ENCODE assay signal across 8 cellular contexts in the genomic region with DNA sequence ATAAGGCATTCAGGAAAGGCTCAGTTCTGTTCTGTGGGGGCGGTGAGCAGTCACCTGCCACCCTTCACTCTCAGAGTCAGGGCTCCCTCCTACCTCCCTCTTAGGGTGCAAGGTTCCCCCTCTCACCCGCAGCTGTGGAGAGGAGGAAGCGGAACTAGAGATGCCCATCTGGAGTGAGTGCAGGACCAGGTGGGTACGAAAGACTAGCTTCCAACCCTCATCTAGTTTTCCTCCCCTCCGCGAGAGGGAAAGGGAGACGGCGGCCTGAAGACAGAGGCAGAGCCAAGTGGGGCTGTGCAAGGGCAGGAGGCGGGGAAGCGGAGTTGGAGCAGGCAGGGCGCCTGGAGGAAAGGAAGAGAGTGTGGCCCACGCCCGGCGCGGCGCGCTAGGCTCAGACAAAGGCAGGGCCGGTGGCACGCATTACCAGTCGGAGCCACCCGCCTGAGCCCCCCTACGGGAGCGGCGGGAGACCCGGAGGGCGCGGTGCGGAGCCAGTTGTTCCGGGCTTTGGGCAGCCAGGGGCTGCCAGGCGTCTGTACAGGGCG. TPM values are rescaled to one million over a fixed set of nuclear protein-coding genes. Genes with fewer than 3 reads are reported as not detected.
DNase-seq lines count a peak whose midpoint lies in the region; ATAC-seq and TF ChIP-seq lines count a peak whose summit lies in the region.

No MANE protein-coding gene starts in this region.

- peaks cover 0 to 35% of the 10 kb centered on the region in 2 donors for H3K4me1 ChIP-seq in muscle layer of duodenum (ENCODE audit: control insufficient read depth in 1 of 2, insufficient read depth in 2 of 2, low read length in 2 of 2)

- H3K4me3 ChIP-seq in muscle layer of duodenum (ENCODE audit: low read depth in 1 of 2, low read length in 2 of 2), result peak overlapping the region; percentile 12 to 78

- peaks cover 0 to 10% of the 10 kb centered on the region in 2 donors for H3K36me3 ChIP-seq in muscle layer of duodenum (ENCODE audit: control insufficient read depth in 1 of 2, insufficient read depth in 2 of 2, low read length in 2 of 2)

- H3K4me3 Mint-ChIP-seq in CD14-positive monocyte (peak overlapping the region; percentile 85 to 93), chondrocyte (ENCODE audit: unreplicated experiment) (peak overlapping the region; percentile 61)

- H3K27ac Mint-ChIP-seq in CD14-positive monocyte (peak overlapping the region; percentile 37 to 88 (median 80)), chondrocyte (ENCODE audit: unreplicated experiment) (peak overlapping the region; percentile 12)

- H3K36me3 Mint-ChIP-seq in CD14-positive monocyte (peaks cover 0 to 7% of the 10 kb centered on the region in 2 donors), chondrocyte (ENCODE audit: low read depth) (peaks cover 4% of the 10 kb centered on the region)

- no peak for DNase-seq in CD14-positive monocyte (ENCODE audit: low spot score)
- peak; percentile 43 for DNase-seq in M059J (ENCODE audit: low read depth)
- no peak for DNase-seq in chondrocyte (ENCODE audit: low spot score)
- DNase-seq in OCI-M2 (lab: John Stamatoyannopoulos, UW; ENCODE audit: unreplicated experiment), result no peak
- DNase-seq in amniotic stem cell (lab: John Stamatoyannopoulos, UW), result no peak
- no peak for DNase-seq in stimulated activated CD4-positive, alpha-beta T cell treated with anti-CD3 and anti-CD28 coated beads, Interleukin-4, amount 100 ng/mL, for 4 hours

- TF ChIP-seq CTCF in CD14-positive monocyte (IDR thresholded peaks at IDR 0.05), result no peak
- no peak for TF ChIP-seq CTCF in chondrocyte (IDR thresholded peaks at IDR 0.05)

- no peak overlapping the region for H3K27ac ChIP-seq in muscle layer of duodenum (ENCODE audit: low read length)

- peak; percentile 4 for ATAC-seq in GM19395 (IDR thresholded peaks at IDR 0.05; ENCODE audit: unreplicated experiment)

- H3K9me3 ChIP-seq in muscle layer of duodenum (ENCODE audit: control insufficient read depth in 1 of 2, low read length in 2 of 2), result no peaks in the 10 kb centered on the region

- no peaks in the 10 kb centered on the region for H3K27me3 ChIP-seq in muscle layer of duodenum (ENCODE audit: low read depth, low read length)

- peaks cover 25% of the 10 kb centered on the region for H3K4me1 Mint-ChIP-seq in CD14-positive monocyte
- H3K4me1 Mint-ChIP-seq in chondrocyte (ENCODE audit: low read depth), result peaks cover 17% of the 10 kb centered on the region

- H3K27me3 Mint-ChIP-seq in CD14-positive monocyte (ENCODE audit: low read depth in 3 of 3) (peaks cover 37 to 57% (median 47%) of the 10 kb centered on the region in 3 donors), chondrocyte (ENCODE audit: low read depth) (no peaks in the 10 kb centered on the region)

- intact Hi-C loops in CD14-positive monocyte (cut with micrococcal nuclease), result loop anchor here (2.0 kb wide), 3 partner anchors 25 to 49 kb away; partner anchors contain the start of gene GRK6 (in 1 of the 2)

- H3K9me3 Mint-ChIP-seq in CD14-positive monocyte, result peaks cover 0 to 9% (median 0%) of the 10 kb centered on the region in 7 donors
- no peaks in the 10 kb centered on the region for H3K9me3 Mint-ChIP-seq in chondrocyte (ENCODE audit: low read depth)

RNA-seq across cellular contexts. Expression of gene PRR7, which starts 7.3 kb away (rescaled TPM):
- polyA plus RNA-seq in CD14-positive monocyte, result 1 to 10 TPM; 1.8 to 2.1 TPM
- 24.8 and 44.4 TPM in 2 replicates for total RNA-seq in M059J (2014; rRNA removed; shearing (Covaris generic))
- total RNA-seq in chondrocyte, result 4.8 to 5.5 TPM (median 5.3 TPM) in 3 replicates

RNA-seq across cellular contexts. Expression of gene DBN1, which starts 19.5 kb away (rescaled TPM):
- 1 to 10 TPM in 1 of 2 donors, under 1 TPM in 1; 0.71 to 1.6 TPM for polyA plus RNA-seq in CD14-positive monocyte
- 73.0 and 121 TPM in 2 replicates for total RNA-seq in M059J (2014; rRNA removed; shearing (Covaris generic))
- 207 to 277 TPM (median 274 TPM) in 3 replicates for total RNA-seq in chondrocyte

RNA-seq across cellular contexts. Expression of gene GRK6, which starts 27.4 kb away (rescaled TPM):
- polyA plus RNA-seq in CD14-positive monocyte, result 10 to 100 TPM; 41.6 to 63.4 TPM
- 20.2 and 37.3 TPM in 2 replicates for total RNA-seq in M059J (2014; rRNA removed; shearing (Covaris generic))
- 19.9 to 26.3 TPM (median 23.8 TPM) in 3 replicates for total RNA-seq in chondrocyte

RNA-seq across cellular contexts. Expression of gene PDLIM7, which starts 43.5 kb away (rescaled TPM):
- polyA plus RNA-seq in CD14-positive monocyte, result 10 to 100 TPM; 21.6 to 27.2 TPM
- total RNA-seq in M059J (2014; rRNA removed; shearing (Covaris generic)), result 172 and 230 TPM in 2 replicates
- 563 to 633 TPM (median 613 TPM) in 3 replicates for total RNA-seq in chondrocyte

RNA-seq across cellular contexts. Expression of gene F12, which starts 44.6 kb away (rescaled TPM):
- polyA plus RNA-seq in CD14-positive monocyte, result 1 to 10 TPM; 1.4 to 1.5 TPM
- 1.7 and 2.4 TPM in 2 replicates for total RNA-seq in M059J (2014; rRNA removed; shearing (Covaris generic))
- total RNA-seq in chondrocyte, result 0.99 to 2.1 TPM (median 1.8 TPM) in 3 replicates
